13 cellular contexts compared by ENCODE assay signal in the genomic region with DNA sequence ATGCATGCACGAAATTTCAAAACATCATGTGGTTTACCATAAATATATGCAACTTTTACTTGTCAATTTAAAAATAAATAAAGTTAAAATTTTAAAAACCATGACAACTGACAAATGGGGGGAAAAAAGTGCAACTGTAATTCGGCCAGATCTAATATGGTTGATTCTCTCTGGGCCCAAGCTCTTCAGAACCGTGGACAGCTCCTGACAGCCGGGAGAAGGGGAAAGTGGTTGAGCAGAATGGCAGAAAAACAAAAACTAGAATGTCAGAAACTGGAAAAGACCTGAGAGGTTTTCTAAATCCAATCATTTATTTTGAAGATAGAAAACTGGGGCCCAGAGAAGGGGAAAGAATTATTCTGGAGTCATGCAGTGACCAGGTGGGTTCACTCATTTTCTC.
DNase-seq lines count a peak whose midpoint lies in the region; ATAC-seq and FAIRE-seq lines count a peak whose summit lies in the region.
"Had no signal": no experiment of that assay in that cellular context is flagged by ENCODE, and none has a peak within 500 bp of the region (broad histone marks: within the 10 kb centered on the region; RNA-seq: fewer than 3 reads in every experiment).

No MANE protein-coding gene starts in this region.

- POLR2A ChIA-PET in activated CD4-positive, alpha-beta memory T cell treated with anti-CD3 and anti-CD28 coated beads for 36 hours (lab: Charles Lee): no interaction called here
- POLR2A ChIA-PET in activated CD4-positive, alpha-beta memory T cell treated with anti-CD3 and anti-CD28 coated beads, Interleukin-2, amount 10 ng/mL, durations not matched to agents 7 days and 5 days (lab: Charles Lee): no interaction called here

- peaks cover 2% of the 10 kb centered on the region for H3K9me3 ChIP-seq in T-helper 17 cell (ENCODE audit: control insufficient read depth, low read length, poor library complexity, severe bottlenecking)
- H3K9me3 ChIP-seq: MG63, uterus had no signal

- peaks cover 27% of the 10 kb centered on the region for H3K27me3 Mint-ChIP-seq in activated CD4-positive, alpha-beta memory T cell treated with anti-CD3 and anti-CD28 coated beads for 36 hours
- no peaks in the 10 kb centered on the region for H3K27me3 Mint-ChIP-seq in activated CD4-positive, alpha-beta memory T cell treated with anti-CD3 and anti-CD28 coated beads, Interleukin-2, amount 10 ng/mL, durations not matched to agents 7 days and 5 days
- H3K27me3 Mint-ChIP-seq in T-helper 17 cell: peaks cover 30% of the 10 kb centered on the region

- intact Hi-C loops in activated CD4-positive, alpha-beta memory T cell treated with anti-CD3 and anti-CD28 coated beads for 36 hours (cut with micrococcal nuclease): no loop called here

- no peak overlapping the region for H3K27ac Mint-ChIP-seq in activated CD4-positive, alpha-beta memory T cell treated with anti-CD3 and anti-CD28 coated beads for 36 hours
- no peak overlapping the region for H3K27ac Mint-ChIP-seq in activated CD4-positive, alpha-beta memory T cell treated with anti-CD3 and anti-CD28 coated beads, Interleukin-2, amount 10 ng/mL, durations not matched to agents 7 days and 5 days
- no peak overlapping the region for H3K27ac Mint-ChIP-seq in T-helper 17 cell
- H3K27ac Mint-ChIP-seq: naive thymus-derived CD8-positive, alpha-beta T cell had no signal

- no peaks in the 10 kb centered on the region for H3K36me3 Mint-ChIP-seq in activated CD4-positive, alpha-beta memory T cell treated with anti-CD3 and anti-CD28 coated beads for 36 hours
- no peaks in the 10 kb centered on the region for H3K36me3 Mint-ChIP-seq in activated CD4-positive, alpha-beta memory T cell treated with anti-CD3 and anti-CD28 coated beads, Interleukin-2, amount 10 ng/mL, durations not matched to agents 7 days and 5 days (ENCODE audit: low read depth)
- H3K36me3 Mint-ChIP-seq in T-helper 17 cell (ENCODE audit: low read depth): peaks cover 2% of the 10 kb centered on the region

- DNase-seq in activated CD4-positive, alpha-beta memory T cell treated with anti-CD3 and anti-CD28 coated beads for 36 hours: peak; percentile 30
- no peak for DNase-seq in activated CD4-positive, alpha-beta memory T cell treated with anti-CD3 and anti-CD28 coated beads, Interleukin-2, amount 10 ng/mL, durations not matched to agents 7 days and 5 days
- DNase-seq in NOMO-1 treated with DMSO at 0.1 percent for 48 hours (lab: John Stamatoyannopoulos, UW; ENCODE audit: unreplicated experiment) (peak; percentile 11), pons (ENCODE audit: low spot score) (peak; percentile 2), T-helper 17 cell (no peak)
- DNase-seq: hypothalamus, MG63, uterus had no signal

- peak; percentile 8 for FAIRE-seq in endometrium (lab: Jason Lieb, UNC)

- CTCF ChIA-PET in activated CD4-positive, alpha-beta memory T cell treated with anti-CD3 and anti-CD28 coated beads for 36 hours (lab: Charles Lee): no interaction called here
- CTCF ChIA-PET in activated CD4-positive, alpha-beta memory T cell treated with anti-CD3 and anti-CD28 coated beads, Interleukin-2, amount 10 ng/mL, durations not matched to agents 7 days and 5 days (lab: Charles Lee): no interaction called here

- H3K4me3 Mint-ChIP-seq in activated CD4-positive, alpha-beta memory T cell treated with anti-CD3 and anti-CD28 coated beads for 36 hours: no peak overlapping the region
- H3K4me3 Mint-ChIP-seq in activated CD4-positive, alpha-beta memory T cell treated with anti-CD3 and anti-CD28 coated beads, Interleukin-2, amount 10 ng/mL, durations not matched to agents 7 days and 5 days: no peak overlapping the region
- no peak overlapping the region for H3K4me3 Mint-ChIP-seq in T-helper 17 cell
- H3K4me3 Mint-ChIP-seq: naive thymus-derived CD8-positive, alpha-beta T cell had no signal

- H3K9me3 Mint-ChIP-seq in activated CD4-positive, alpha-beta memory T cell treated with anti-CD3 and anti-CD28 coated beads for 36 hours: no peaks in the 10 kb centered on the region
- no peaks in the 10 kb centered on the region for H3K9me3 Mint-ChIP-seq in activated CD4-positive, alpha-beta memory T cell treated with anti-CD3 and anti-CD28 coated beads, Interleukin-2, amount 10 ng/mL, durations not matched to agents 7 days and 5 days

- ATAC-seq in GM19035 (IDR thresholded peaks at IDR 0.05; ENCODE audit: unreplicated experiment) (no peak), HG03039 (IDR thresholded peaks at IDR 0.05; ENCODE audit: unreplicated experiment) (no peak), T-helper 17 cell (no peak)
- ATAC-seq: naive thymus-derived CD8-positive, alpha-beta T cell; Panc1 had no signal

- H3K4me1 Mint-ChIP-seq in activated CD4-positive, alpha-beta memory T cell treated with anti-CD3 and anti-CD28 coated beads for 36 hours (ENCODE audit: low read depth): no peaks in the 10 kb centered on the region
- no peaks in the 10 kb centered on the region for H3K4me1 Mint-ChIP-seq in activated CD4-positive, alpha-beta memory T cell treated with anti-CD3 and anti-CD28 coated beads, Interleukin-2, amount 10 ng/mL, durations not matched to agents 7 days and 5 days
- H3K4me1 Mint-ChIP-seq in T-helper 17 cell: no peaks in the 10 kb centered on the region
- H3K4me1 Mint-ChIP-seq: naive thymus-derived CD8-positive, alpha-beta T cell had no signal

Comparison
In these comparisons a context has a peak if more than half of its experiments do, and no peak if none do; other contexts are left out.
1. DNase-seq: peak in activated CD4-positive, alpha-beta memory T cell treated with anti-CD3 and anti-CD28 coated beads for 36 hours (single experiment), NOMO-1 treated with DMSO at 0.1 percent for 48 hours (single experiment) and pons (single experiment); none in activated CD4-positive, alpha-beta memory T cell treated with anti-CD3 and anti-CD28 coated beads, Interleukin-2, amount 10 ng/mL, durations not matched to agents 7 days and 5 days (single experiment) and T-helper 17 cell (0 of 3).